Comparison of ENCODE assay signal across 18 cellular contexts in the genomic region with DNA sequence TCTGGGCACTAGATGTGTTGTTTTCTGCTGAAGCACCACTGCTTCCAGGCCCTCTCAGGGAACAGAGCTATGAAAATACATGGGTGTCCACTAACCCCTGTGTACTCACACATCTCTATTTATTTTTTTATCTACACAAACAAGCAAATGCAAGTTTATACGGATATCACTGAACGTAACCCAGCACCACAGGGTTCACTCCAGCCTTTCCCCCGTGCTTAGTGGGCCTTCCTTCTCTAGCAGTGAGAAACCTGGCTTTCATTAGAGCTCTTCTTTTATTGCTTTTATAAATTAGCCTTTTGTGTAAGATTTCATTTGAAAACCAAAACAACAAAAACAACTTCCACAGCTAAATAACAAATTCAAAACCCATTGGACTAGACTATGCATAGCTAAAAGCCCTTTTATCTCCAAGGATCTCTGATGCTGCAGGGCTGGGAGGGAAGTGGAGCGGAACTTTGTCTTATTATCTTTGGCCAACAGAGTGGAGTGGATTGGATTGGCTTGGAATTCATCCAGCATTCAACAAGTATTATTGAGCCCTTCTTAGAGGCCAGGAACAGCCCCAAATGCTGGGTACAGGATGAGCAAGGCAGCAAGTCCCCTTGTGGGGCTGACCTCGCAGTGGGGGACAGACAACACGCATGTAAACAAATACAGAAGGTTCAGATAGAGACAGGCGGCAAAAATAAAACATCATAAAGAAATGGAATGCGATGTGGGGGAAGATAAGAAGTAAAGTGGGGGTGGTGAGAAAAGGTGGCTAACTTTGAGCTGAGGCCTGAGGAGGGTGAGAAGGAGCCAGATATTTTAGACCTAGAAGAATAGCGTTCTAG.
A peak's percentile ranks its signal among the peaks of the same experiment; 100 is the strongest.
DNase-seq lines count a peak whose midpoint lies in the region; ATAC-seq and TF ChIP-seq lines count a peak whose summit lies in the region.
"Had no signal": no experiment of that assay in that cellular context is flagged by ENCODE, and none has a peak within 500 bp of the region (broad histone marks: within the 10 kb centered on the region; RNA-seq: fewer than 3 reads in every experiment).

No MANE protein-coding gene starts in this region.

- H3K9me3 ChIP-seq in BE2C = no peaks in the 10 kb centered on the region
- H3K9me3 ChIP-seq: adrenal gland, esophagus squamous epithelium, pancreas, uterus had no signal

- TF ChIP-seq CTCF in BE2C (IDR thresholded peaks at IDR 0.05; ENCODE audit: low read depth, low read length) (no peak), brain microvascular endothelial cell (IDR thresholded peaks at IDR 0.05; ENCODE audit: low read depth, low read length, missing control alignments) (no peak)

- H3K4me3 ChIP-seq in BE2C (ENCODE audit: low read depth, low read length) (no peak overlapping the region), brain microvascular endothelial cell (ENCODE audit: low read depth, low read length) (no peak overlapping the region)
- H3K4me3 ChIP-seq: adrenal gland, esophagus squamous epithelium, pancreas, uterus had no signal

- H3K27me3 ChIP-seq in BE2C = no peaks in the 10 kb centered on the region
- H3K27me3 ChIP-seq in brain microvascular endothelial cell (replicated peaks) = no peaks in the 10 kb centered on the region
- H3K27me3 ChIP-seq: adrenal gland, pancreas, uterus had no signal

- in situ Hi-C loops in brain microvascular endothelial cell (cut with HindIII; ENCODE audit: low pct_ligation_motif_present, low sequenced_read_pairs) = no loop called here

- DNase-seq in BE2C (peak; percentile 8), NCI-H2029 (lab: John Stamatoyannopoulos, UW) (peak; percentile 73), cerebellar cortex (ENCODE audit: low spot score) (peak; percentile 30), midbrain (lab: John Stamatoyannopoulos, UW) (peak; percentile 70), brain microvascular endothelial cell (no peak), NCI-H2081 treated with DMSO at 0.1 percent for 48 hours (lab: John Stamatoyannopoulos, UW) (no peak)
- DNase-seq: esophagus squamous epithelium; GDM1; H9; NCI-H446 treated with DMSO at 0.1 percent for 48 hours; pancreas; PC-3; stimulated activated CD4-positive, alpha-beta T cell treated with anti-CD3 and anti-CD28 coated beads, Interleukin-12 subunit alpha, Interleukin-12 subunit beta, amount 100 ng/mL, for 4 hours; stimulated activated naive CD8-positive, alpha-beta T cell treated with anti-CD3 and anti-CD28 coated beads, Interleukin-15, amount 100 ng/mL, for 72 hours; uterus had no signal

- ATAC-seq in GM19035 (IDR thresholded peaks at IDR 0.05; ENCODE audit: unreplicated experiment) (no peak), HG02571 (IDR thresholded peaks at IDR 0.05; ENCODE audit: unreplicated experiment) (no peak)
- ATAC-seq: pancreas; PC-3; stimulated activated naive CD8-positive, alpha-beta T cell treated with anti-CD3 and anti-CD28 coated beads, Interleukin-15, amount 100 ng/mL, for 72 hours had no signal

- H3K36me3 ChIP-seq in BE2C (no peaks in the 10 kb centered on the region), brain microvascular endothelial cell (replicated peaks) (no peaks in the 10 kb centered on the region)
- H3K36me3 ChIP-seq: adrenal gland, esophagus squamous epithelium, pancreas, uterus had no signal

- no peak overlapping the region for H3K27ac ChIP-seq in brain microvascular endothelial cell
- H3K27ac ChIP-seq: adrenal gland, esophagus squamous epithelium, pancreas, uterus had no signal

- no peaks in the 10 kb centered on the region for H3K4me1 ChIP-seq in BE2C
- H3K4me1 ChIP-seq: adrenal gland, esophagus squamous epithelium, pancreas, uterus had no signal

Comparison
In these comparisons a context has a peak if more than half of its experiments do, and no peak if none do; other contexts are left out.
1. DNase-seq: peak in BE2C (single experiment), NCI-H2029 (single experiment), cerebellar cortex (single experiment) and midbrain (single experiment); none in brain microvascular endothelial cell (single experiment) and NCI-H2081 treated with DMSO at 0.1 percent for 48 hours (single experiment).